18 cellular contexts compared by ENCODE assay signal in genomic region chr17:66172706-66173223, GRCh38. TPM values are rescaled to one million over a fixed set of nuclear protein-coding genes. Genes with fewer than 3 reads are reported as not detected.
A peak's percentile ranks its signal among the peaks of the same experiment; 100 is the strongest.
DNase-seq lines count a peak whose midpoint lies in the region; TF ChIP-seq lines count a peak whose summit lies in the region.
"Had no signal": no experiment of that assay in that cellular context is flagged by ENCODE, and none has a peak within 500 bp of the region (broad histone marks: within the 10 kb centered on the region; RNA-seq: fewer than 3 reads in every experiment).

No MANE protein-coding gene starts in this region.

- H3K36me3 Mint-ChIP-seq in nephron progenitor cell (ENCODE audit: low read depth) = peaks cover 48% of the 10 kb centered on the region
- H3K36me3 Mint-ChIP-seq: T-cell had no signal

- H3K4me3 ChIP-seq in tibial nerve = no peak overlapping the region
- no peak overlapping the region for H3K4me3 ChIP-seq in uterus
- H3K4me3 ChIP-seq: GM12878, HAP-1 had no signal

- no peaks in the 10 kb centered on the region for H3K9me3 Mint-ChIP-seq in nephron progenitor cell
- H3K9me3 Mint-ChIP-seq: T-cell had no signal

- 55 to 63% methylated on average over 2 of the region's 2 CpGs for WGBS in tibial nerve, 2 donors

- no peaks in the 10 kb centered on the region for H3K27me3 ChIP-seq in tibial nerve
- no peaks in the 10 kb centered on the region for H3K27me3 ChIP-seq in uterus

- in situ Hi-C loops in Caki2 (cut with HindIII; ENCODE audit: low pct_unique_long_range_greater_than_20kb, low sequenced_read_pairs) = no loop called here
- in situ Hi-C loops in SK-MEL-5 (cut with HindIII; ENCODE audit: low pct_unique_long_range_greater_than_20kb, low sequenced_read_pairs) = no loop called here

- H3K4me3 Mint-ChIP-seq in nephron progenitor cell = no peak overlapping the region
- H3K4me3 Mint-ChIP-seq: T-cell had no signal

- peak; percentile 32 for DNase-seq in Caki2 (ENCODE audit: low read depth)
- DNase-seq in DMS79 treated with DMSO at 0.1 percent for 48 hours (lab: John Stamatoyannopoulos, UW) = peak; percentile 57
- DNase-seq in SK-MEL-5 (ENCODE audit: low read depth, low spot score) = peak; percentile 71
- no peak for DNase-seq in nephron progenitor cell
- no peak for DNase-seq in NCI-H1105 (lab: John Stamatoyannopoulos, UW)
- DNase-seq in tibial nerve (ENCODE audit: low spot score in 2 of 2) = no peak
- no peak for DNase-seq in uterus
- DNase-seq: AML-193, NCI-H1694 treated with DMSO at 0.1 percent for 48 hours, NCI-H2171 treated with DMSO at 0.1 percent for 48 hours, NCI-H446, NCI-H774, SHP77 treated with DMSO at 0.1 percent for 48 hours, T-cell had no signal

- H3K27ac ChIP-seq in tibial nerve (no peak overlapping the region), uterus (no peak overlapping the region)
- H3K27ac ChIP-seq: C4-2B had no signal

- no peaks in the 10 kb centered on the region for H3K27me3 Mint-ChIP-seq in nephron progenitor cell (ENCODE audit: low read depth, poor library complexity)
- H3K27me3 Mint-ChIP-seq: T-cell had no signal

- peaks cover 12% of the 10 kb centered on the region for H3K4me1 Mint-ChIP-seq in nephron progenitor cell
- H3K4me1 Mint-ChIP-seq: T-cell had no signal

- no peak for TF ChIP-seq CTCF in nephron progenitor cell (IDR thresholded peaks at IDR 0.05)
- TF ChIP-seq CTCF in tibial nerve (IDR thresholded peaks at IDR 0.05) = no peak
- TF ChIP-seq CTCF in uterus (IDR thresholded peaks at IDR 0.05) = no peak

- TF ChIP-seq EP300 in tibial nerve (IDR thresholded peaks at IDR 0.05) = no peak

- peak overlapping the region; percentile 53 for H3K27ac Mint-ChIP-seq in nephron progenitor cell
- H3K27ac Mint-ChIP-seq: T-cell had no signal

- no peaks in the 10 kb centered on the region for H3K4me1 ChIP-seq in tibial nerve
- no peaks in the 10 kb centered on the region for H3K4me1 ChIP-seq in uterus
- H3K4me1 ChIP-seq: HAP-1 had no signal

- intact Hi-C loops in uterus (cut with DNase I; ENCODE audit: low total_unique reads) = no loop called here

- H3K36me3 ChIP-seq in tibial nerve (peaks cover 0 to 28% (median 0%) of the 10 kb centered on the region in 3 donors), uterus (no peaks in the 10 kb centered on the region)
- H3K36me3 ChIP-seq: HAP-1 had no signal

- H3K9me3 ChIP-seq in tibial nerve = no peaks in the 10 kb centered on the region
- H3K9me3 ChIP-seq in uterus = no peaks in the 10 kb centered on the region
- H3K9me3 ChIP-seq: HAP-1 had no signal

- TF ChIP-seq POLR2A in tibial nerve (IDR thresholded peaks at IDR 0.05) = no peak
- TF ChIP-seq POLR2A in uterus (IDR thresholded peaks at IDR 0.05) = no peak

RNA-seq across cellular contexts. Expression of gene CEP112, which starts 19.2 kb away (rescaled TPM):
- 2.8 and 4.5 TPM in 2 replicates for total RNA-seq in Caki2 (2014; rRNA removed; shearing (Covaris generic); ENCODE audit: low replicate concordance)
- total RNA-seq in SK-MEL-5 (2014; rRNA removed; shearing (Covaris generic)) = 3.0 and 6.7 TPM in 2 replicates
- polyA plus RNA-seq in SK-MEL-5 (2015; cell fraction: cytosol; rRNA removed) = 5.1 and 7.9 TPM in 2 replicates
- 7.6 and 11.2 TPM in 2 replicates for polyA plus RNA-seq in SK-MEL-5 (2015; cell fraction: nucleus; rRNA removed)
- 10 to 100 TPM; 26.0 to 46.8 (median 34.2) TPM for total RNA-seq in tibial nerve
- 10 to 100 TPM; 36.6 to 96.5 (median 52.4) TPM for total RNA-seq in uterus

RNA-seq across cellular contexts. Expression of gene APOH, which starts 56.5 kb away (rescaled TPM):
- 0.20 TPM in 1 of 2 replicates, not detected in the other for total RNA-seq in Caki2 (2014; rRNA removed; shearing (Covaris generic); ENCODE audit: low replicate concordance)
- not detected in 2 replicates for total RNA-seq in SK-MEL-5 (2014; rRNA removed; shearing (Covaris generic))
- polyA plus RNA-seq in SK-MEL-5 (2015; cell fraction: cytosol; rRNA removed) = not detected in 2 replicates
- not detected in 2 replicates for polyA plus RNA-seq in SK-MEL-5 (2015; cell fraction: nucleus; rRNA removed)
- total RNA-seq in tibial nerve (not detected), uterus (under 1 TPM in 1 of 4 donors, not detected in 3; 0.61 TPM)
- total RNA-seq: RPMI7951 had no signal
- polyA plus RNA-seq: GM12878 had no signal

Comparison
In these comparisons a context has a peak if more than half of its experiments do, and no peak if none do; other contexts are left out.
1. DNase-seq: peak in Caki2 (single experiment), DMS79 treated with DMSO at 0.1 percent for 48 hours (single experiment) and SK-MEL-5 (single experiment); none in nephron progenitor cell (single experiment), NCI-H1105 (single experiment), tibial nerve (0 of 2) and uterus (0 of 2).